In the genomic region with DNA sequence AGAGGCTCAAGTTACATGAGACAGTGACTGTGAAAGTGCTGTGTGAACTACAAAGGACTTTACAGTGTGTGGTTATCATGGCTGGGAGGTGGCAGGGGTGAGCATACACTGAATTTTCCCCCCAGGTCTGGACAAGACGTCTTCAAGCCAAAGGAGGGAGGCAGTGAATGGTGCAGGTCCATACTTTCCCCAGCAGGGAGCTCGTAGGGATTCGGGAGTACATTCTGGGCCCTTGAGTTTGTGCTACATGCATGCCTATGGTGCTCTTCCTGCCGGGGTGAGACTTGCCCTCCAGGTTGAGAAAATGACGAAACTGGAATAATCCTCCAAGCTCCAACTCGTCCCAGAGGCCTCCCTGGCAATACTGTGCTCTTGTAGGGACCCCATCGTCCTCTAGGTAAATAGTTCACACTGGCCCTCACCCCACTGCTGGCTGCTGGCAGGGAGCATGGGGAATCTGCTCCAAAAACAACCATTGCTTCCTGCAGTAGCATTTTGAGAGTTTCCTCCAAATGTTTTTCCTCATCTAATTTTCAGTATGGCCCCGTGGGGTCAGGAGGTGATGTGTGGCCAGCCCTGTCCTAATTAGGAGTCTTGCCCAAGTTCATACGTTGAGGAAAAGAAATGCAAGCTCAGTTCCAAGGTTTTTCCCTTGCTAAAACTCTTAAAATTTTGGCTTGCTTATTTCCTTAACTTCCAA, we compare ENCODE assay signal across 10 cellular contexts. TPM values are rescaled to one million over a fixed set of nuclear protein-coding genes. Genes with fewer than 3 reads are reported as not detected.
DNase-seq lines count a peak whose midpoint lies in the region; ATAC-seq and TF ChIP-seq lines count a peak whose summit lies in the region.
"Had no signal": no experiment of that assay in that cellular context is flagged by ENCODE, and none has a peak within 500 bp of the region (broad histone marks: within the 10 kb centered on the region; RNA-seq: fewer than 3 reads in every experiment).

No MANE protein-coding gene starts in this region.

- BruUV-seq in Caco-2 (replicated peaks; lab: Mats Ljungman, UMichigan) = no TSS peak

- DNase-seq in Caco-2 (peak in 1 of 2 experiments; percentile 31), HuH-7 (ENCODE audit: low spot score) (peak; percentile 15), nucleus accumbens (lab: John Stamatoyannopoulos, UW) (no peak), RPMI8226 (no peak)
- no peak for DNase-seq in central memory CD8-positive, alpha-beta T cell (ENCODE audit: low spot score in 2 of 2)
- no peak for DNase-seq in naive thymus-derived CD4-positive, alpha-beta T cell
- DNase-seq: Peyer's patch had no signal

- no peaks in the 10 kb centered on the region for H3K36me3 Mint-ChIP-seq in Caco-2 (ENCODE audit: insufficient read depth, unreplicated experiment)
- H3K36me3 Mint-ChIP-seq in central memory CD8-positive, alpha-beta T cell (ENCODE audit: insufficient read depth) = peaks cover 22% of the 10 kb centered on the region
- peaks cover 4 to 24% (median 7%) of the 10 kb centered on the region in 5 donors for H3K36me3 Mint-ChIP-seq in naive thymus-derived CD4-positive, alpha-beta T cell

- no peaks in the 10 kb centered on the region for H3K36me3 ChIP-seq in Caco-2 (ENCODE audit: control insufficient read depth, insufficient read depth, low read length)
- peaks cover 0 to 17% (median 0%) of the 10 kb centered on the region in 3 experiments for H3K36me3 ChIP-seq in naive thymus-derived CD4-positive, alpha-beta T cell (ENCODE audit: control insufficient read depth in 2 of 3, insufficient read depth in 3 of 3, low read length in 3 of 3)
- H3K36me3 ChIP-seq: Peyer's patch had no signal

- H3K27ac Mint-ChIP-seq in Caco-2 (ENCODE audit: unreplicated experiment) = no peak overlapping the region
- H3K27ac Mint-ChIP-seq in central memory CD8-positive, alpha-beta T cell (ENCODE audit: low read depth) = peak overlapping the region; percentile 41
- peak overlapping the region in 8 of 9 donors; percentile 72 to 91 (median 82) for H3K27ac Mint-ChIP-seq in naive thymus-derived CD4-positive, alpha-beta T cell
- H3K27ac Mint-ChIP-seq: stimulated activated naive CD8-positive, alpha-beta T cell treated with anti-CD3 and anti-CD28 coated beads, Interleukin-15, Interleukin-2, amounts not matched to agents 100 ng/mL and 50 ng/mL, for 24 hours had no signal

- POLR2A ChIA-PET in Caco-2 (lab: Charles Lee) = interaction anchor here (0.6 kb wide), 1 partner anchor 719 kb away, joined by 3 read pairs; a partner anchor contains a TSS
- POLR2A ChIA-PET in naive thymus-derived CD4-positive, alpha-beta T cell (lab: Charles Lee) = interaction anchor here (0.5 to 1.6 kb wide), 7 partner anchors 10 to 189 kb away, joined by 3 to 7 read pairs (median 3); a partner anchor contains a TSS

- intact Hi-C loops in Caco-2 (cut with micrococcal nuclease; ENCODE audit: unreplicated experiment) = loop anchor here (5.0 to 10.0 kb wide), 2 partner anchors 86 to 274 kb away; no protein-coding TSS in a partner anchor
- intact Hi-C loops in naive thymus-derived CD4-positive, alpha-beta T cell (cut with micrococcal nuclease) = loop anchor here (5.0 to 10.0 kb wide), 5 partner anchors 74 to 566 kb away; a partner anchor contains a TSS

- CTCF ChIA-PET in Caco-2 (lab: Charles Lee) = interaction anchor here (0.5 to 3.5 kb wide), 13 partner anchors 13 to 354 kb away, joined by 3 to 39 read pairs (median 5); no protein-coding TSS in a partner anchor
- CTCF ChIA-PET in naive thymus-derived CD4-positive, alpha-beta T cell (lab: Charles Lee) = interaction anchor here (1.0 to 2.9 kb wide), 8 partner anchors 13 to 351 kb away, joined by 3 to 23 read pairs (median 6); no protein-coding TSS in a partner anchor

- H3K27me3 ChIP-seq in Caco-2 (replicated peaks; ENCODE audit: control insufficient read depth, insufficient read depth, low read length) = peaks cover 2% of the 10 kb centered on the region; the same call in 1 of the 2 replicates
- H3K27me3 ChIP-seq in naive thymus-derived CD4-positive, alpha-beta T cell (ENCODE audit: control insufficient read depth in 2 of 2, insufficient read depth in 2 of 2, low read length in 2 of 2) = no peaks in the 10 kb centered on the region
- H3K27me3 ChIP-seq: Peyer's patch had no signal

- H3K4me1 Mint-ChIP-seq in Caco-2 (ENCODE audit: low read depth, unreplicated experiment) = peaks cover 10% of the 10 kb centered on the region
- H3K4me1 Mint-ChIP-seq in central memory CD8-positive, alpha-beta T cell = peaks cover 21% of the 10 kb centered on the region
- peaks cover 14 to 43% (median 32%) of the 10 kb centered on the region in 7 donors for H3K4me1 Mint-ChIP-seq in naive thymus-derived CD4-positive, alpha-beta T cell

- peaks cover 6% of the 10 kb centered on the region; the same call in 1 of the 2 replicates for H3K4me1 ChIP-seq in Caco-2
- H3K4me1 ChIP-seq in naive thymus-derived CD4-positive, alpha-beta T cell (ENCODE audit: control insufficient read depth in 2 of 2, insufficient read depth in 2 of 2, low read length in 2 of 2) = peaks cover 5 to 13% of the 10 kb centered on the region in 2 donors

- H3K9me3 ChIP-seq in Caco-2 = no peaks in the 10 kb centered on the region
- H3K9me3 ChIP-seq in naive thymus-derived CD4-positive, alpha-beta T cell (ENCODE audit: control insufficient read depth in 2 of 3, low read length in 3 of 3) = no peaks in the 10 kb centered on the region
- H3K9me3 ChIP-seq: Peyer's patch, spleen had no signal

- no peak for ATAC-seq in central memory CD8-positive, alpha-beta T cell (replicated peaks; ENCODE audit: extremely low read depth, poor library complexity, severe bottlenecking)
- ATAC-seq in naive thymus-derived CD4-positive, alpha-beta T cell = no peak
- no peak for ATAC-seq in HG03460 (IDR thresholded peaks at IDR 0.05; ENCODE audit: unreplicated experiment)

- peak in 1 of 2 experiments; percentile 8 for TF ChIP-seq CTCF in Caco-2 (IDR thresholded peaks at IDR 0.05; ENCODE audit: insufficient read depth in 1 of 2, low read depth in 1 of 2, low read length in 1 of 2, severe bottlenecking in 1 of 2, unreplicated experiment in 1 of 2)

- H3K4me3 ChIP-seq in Caco-2 (ENCODE audit: low read depth, low read length) = no peak overlapping the region
- H3K4me3 ChIP-seq in naive thymus-derived CD4-positive, alpha-beta T cell (ENCODE audit: low read length) = no peak overlapping the region

- H3K4me3 Mint-ChIP-seq in Caco-2 (ENCODE audit: unreplicated experiment) = peak overlapping the region; percentile 75
- H3K4me3 Mint-ChIP-seq in central memory CD8-positive, alpha-beta T cell = no peak overlapping the region
- H3K4me3 Mint-ChIP-seq in naive thymus-derived CD4-positive, alpha-beta T cell = peak overlapping the region; percentile 52 to 90 (median 83)

- peaks cover 19% of the 10 kb centered on the region for H3K27me3 Mint-ChIP-seq in Caco-2 (ENCODE audit: insufficient read depth, unreplicated experiment)
- H3K27me3 Mint-ChIP-seq in central memory CD8-positive, alpha-beta T cell = no peaks in the 10 kb centered on the region
- H3K27me3 Mint-ChIP-seq in naive thymus-derived CD4-positive, alpha-beta T cell = peaks cover 0 to 14% (median 0%) of the 10 kb centered on the region in 5 donors

- no peaks in the 10 kb centered on the region for H3K9me3 Mint-ChIP-seq in Caco-2 (ENCODE audit: unreplicated experiment)
- no peaks in the 10 kb centered on the region for H3K9me3 Mint-ChIP-seq in central memory CD8-positive, alpha-beta T cell
- no peaks in the 10 kb centered on the region for H3K9me3 Mint-ChIP-seq in naive thymus-derived CD4-positive, alpha-beta T cell
- H3K9me3 Mint-ChIP-seq: stimulated activated naive CD8-positive, alpha-beta T cell treated with anti-CD3 and anti-CD28 coated beads, Interleukin-15, Interleukin-2, amounts not matched to agents 100 ng/mL and 50 ng/mL, for 24 hours had no signal

- peak overlapping the region; percentile 62 for H3K27ac ChIP-seq in naive thymus-derived CD4-positive, alpha-beta T cell (ENCODE audit: low read depth, low read length)

RNA-seq across cellular contexts. Expression of a gene that starts 57.6 kb away (rescaled TPM):
- not detected in 2 replicates for total RNA-seq in Caco-2 (2022)
- 10 to 100 TPM in 4 of 5 experiments, 1 to 10 TPM in 1; 8.5 to 37.8 (median 35.5) TPM for total RNA-seq in naive thymus-derived CD4-positive, alpha-beta T cell
- polyA plus RNA-seq in naive thymus-derived CD4-positive, alpha-beta T cell = 1 to 10 TPM; 5.6 to 7.8 TPM
